ENCODE assay signal across 34 cellular contexts in the genomic region with DNA sequence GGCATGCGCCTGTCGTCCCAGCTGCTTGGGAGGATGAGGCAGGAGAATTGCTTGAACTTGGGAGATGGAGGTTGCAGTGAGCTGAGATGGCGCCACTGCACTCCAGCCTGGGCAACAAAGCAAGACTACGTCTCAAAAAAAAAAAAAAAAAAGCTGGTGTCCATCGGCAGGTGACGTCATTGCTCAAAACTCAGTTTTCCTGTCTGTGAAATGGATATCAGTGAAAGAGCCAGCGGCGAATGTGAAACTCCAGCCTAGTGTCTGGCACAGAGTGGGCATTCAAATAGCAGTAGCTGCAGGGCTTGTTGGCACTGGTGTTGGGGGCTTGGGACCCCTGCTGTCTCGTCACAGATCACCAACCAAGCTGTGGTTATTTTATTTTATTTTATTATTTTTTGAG.
"Had no signal": no experiment of that assay in that cellular context is flagged by ENCODE, and none has a peak within 500 bp of the region (broad histone marks: within the 10 kb centered on the region; RNA-seq: fewer than 3 reads in every experiment).

No MANE protein-coding gene starts in this region.

- DNase-seq: activated CD4-positive, alpha-beta memory T cell treated with anti-CD3 and anti-CD28 coated beads for 36 hours; activated CD4-positive, alpha-beta T cell treated with anti-CD3 and anti-CD28 coated beads for 36 hours; activated CD4-positive, alpha-beta T cell treated with anti-CD3 and anti-CD28 coated beads, Interleukin-2, amount 10 ng/mL, durations not matched to agents 24 days and 14 days; activated CD4-positive, CD25-positive, alpha-beta regulatory T cell; activated CD4-positive, CD25-positive, alpha-beta regulatory T cell treated with anti-CD3 and anti-CD28 coated beads, Interleukin-2, amount 50 U/mL, for 72 hours; activated CD8-positive, alpha-beta memory T cell treated with anti-CD3 and anti-CD28 coated beads, Interleukin-2, amount 10 ng/mL, durations not matched to agents 7 days and 5 days; activated CD8-positive, alpha-beta memory T cell treated with anti-CD3 and anti-CD28 coated beads, Interleukin-2, amount 50 U/mL, for 4 hours; activated CD8-positive, alpha-beta T cell treated with anti-CD3 and anti-CD28 coated beads, Interleukin-2, amount 10 ng/mL, durations not matched to agents 7 days and 5 days; activated effector memory CD4-positive, alpha-beta T cell treated with anti-CD3 and anti-CD28 coated beads, Interleukin-2, amount 50 U/mL, for 16 hours; activated naive CD4-positive, alpha-beta T cell treated with anti-CD3 and anti-CD28 coated beads for 36 hours; activated naive CD8-positive, alpha-beta T cell treated with anti-CD3 and anti-CD28 coated beads for 36 hours; activated naive CD8-positive, alpha-beta T cell treated with anti-CD3 and anti-CD28 coated beads, Interleukin-2, amount 50 U/mL, for 24 hours; activated T-cell treated with anti-CD3 and anti-CD28 coated beads, Interleukin-2, amount 50 U/mL, for 1 hour; activated T-cell treated with anti-CD3 and anti-CD28 coated beads, Interleukin-2, amount 50 U/mL, for 48 hours; adrenal gland; amygdala; aorta; body of pancreas; caudate nucleus; cortex of kidney; dermis blood vessel endothelial cell; effector CD4-positive, alpha-beta T cell; effector memory CD8-positive, alpha-beta T cell; erythroblast; gastrocnemius medialis; glutamatergic neuron; heart left ventricle; T-helper 2 cell had no signal

- H3K9me3 ChIP-seq: adrenal gland, body of pancreas, esophagus muscularis mucosa, gastrocnemius medialis, heart left ventricle had no signal

- H3K4me3 ChIP-seq: adrenal gland, body of pancreas, esophagus muscularis mucosa, gastrocnemius medialis, heart left ventricle had no signal

- H3K36me3 Mint-ChIP-seq: activated CD4-positive, alpha-beta memory T cell treated with anti-CD3 and anti-CD28 coated beads for 36 hours; activated CD8-positive, alpha-beta memory T cell treated with anti-CD3 and anti-CD28 coated beads, Interleukin-2, amount 10 ng/mL, durations not matched to agents 7 days and 5 days; activated naive CD4-positive, alpha-beta T cell treated with anti-CD3 and anti-CD28 coated beads, Interleukin-2, amount 50 U/mL, for 24 hours; activated naive CD8-positive, alpha-beta T cell treated with anti-CD3 and anti-CD28 coated beads for 36 hours had no signal

- H3K36me3 ChIP-seq: adrenal gland, esophagus muscularis mucosa, gastrocnemius medialis, heart left ventricle had no signal

- H3K27me3 ChIP-seq: adrenal gland, body of pancreas, esophagus muscularis mucosa, foreskin keratinocyte, gastrocnemius medialis, heart left ventricle had no signal

- H3K27ac Mint-ChIP-seq: activated CD4-positive, alpha-beta memory T cell treated with anti-CD3 and anti-CD28 coated beads for 36 hours; activated CD4-positive, alpha-beta T cell treated with anti-CD3 and anti-CD28 coated beads for 36 hours; activated CD4-positive, alpha-beta T cell treated with anti-CD3 and anti-CD28 coated beads, Interleukin-2, amount 10 ng/mL, durations not matched to agents 24 days and 14 days; activated CD8-positive, alpha-beta memory T cell treated with anti-CD3 and anti-CD28 coated beads, Interleukin-2, amount 10 ng/mL, durations not matched to agents 7 days and 5 days; activated CD8-positive, alpha-beta T cell treated with anti-CD3 and anti-CD28 coated beads, Interleukin-2, amount 10 ng/mL, durations not matched to agents 7 days and 5 days; activated naive CD4-positive, alpha-beta T cell treated with anti-CD3 and anti-CD28 coated beads for 36 hours; activated naive CD4-positive, alpha-beta T cell treated with anti-CD3 and anti-CD28 coated beads, Interleukin-2, amount 50 U/mL, for 24 hours; activated naive CD8-positive, alpha-beta T cell treated with anti-CD3 and anti-CD28 coated beads for 36 hours; activated naive CD8-positive, alpha-beta T cell treated with anti-CD3 and anti-CD28 coated beads, Interleukin-2, amount 50 U/mL, for 24 hours; activated T-helper 1 cell treated with anti-CD3 and anti-CD28 coated beads, Interleukin-12 subunit alpha, Interleukin-12 subunit beta, Interleukin-2, Interleukin-4 antibody, amounts not matched to agents 30 ng/mL and 10 ng/mL and 1 ng/mL, durations not matched to agents 14 hours and 24 hours and 36 hours; activated T-helper 2 cell treated with anti-CD3 and anti-CD28 coated beads, Interferon-gamma antibody, Interleukin-2, Interleukin-4, amounts not matched to agents 10 μg/mL and 5 μg/mL and 100 μg/mL, durations not matched to agents 14 hours and 24 hours and 36 hours; effector memory CD8-positive, alpha-beta T cell had no signal

- H3K4me3 Mint-ChIP-seq: activated CD4-positive, alpha-beta memory T cell treated with anti-CD3 and anti-CD28 coated beads for 36 hours; activated CD4-positive, alpha-beta T cell treated with anti-CD3 and anti-CD28 coated beads for 36 hours; activated CD4-positive, alpha-beta T cell treated with anti-CD3 and anti-CD28 coated beads, Interleukin-2, amount 10 ng/mL, durations not matched to agents 24 days and 14 days; activated CD8-positive, alpha-beta memory T cell treated with anti-CD3 and anti-CD28 coated beads, Interleukin-2, amount 10 ng/mL, durations not matched to agents 7 days and 5 days; activated CD8-positive, alpha-beta T cell treated with anti-CD3 and anti-CD28 coated beads, Interleukin-2, amount 10 ng/mL, durations not matched to agents 7 days and 5 days; activated naive CD4-positive, alpha-beta T cell treated with anti-CD3 and anti-CD28 coated beads for 36 hours; activated naive CD4-positive, alpha-beta T cell treated with anti-CD3 and anti-CD28 coated beads, Interleukin-2, amount 50 U/mL, for 24 hours; activated naive CD8-positive, alpha-beta T cell treated with anti-CD3 and anti-CD28 coated beads for 36 hours; activated naive CD8-positive, alpha-beta T cell treated with anti-CD3 and anti-CD28 coated beads, Interleukin-2, amount 50 U/mL, for 24 hours; activated T-helper 1 cell treated with anti-CD3 and anti-CD28 coated beads, Interleukin-12 subunit alpha, Interleukin-12 subunit beta, Interleukin-2, Interleukin-4 antibody, amounts not matched to agents 30 ng/mL and 10 ng/mL and 1 ng/mL, durations not matched to agents 14 hours and 24 hours and 36 hours; effector memory CD8-positive, alpha-beta T cell had no signal

- ATAC-seq: activated CD4-positive, alpha-beta T cell treated with anti-CD3 and anti-CD28 coated beads for 36 hours; activated CD8-positive, alpha-beta memory T cell treated with anti-CD3 and anti-CD28 coated beads, Interleukin-2, amount 10 ng/mL, durations not matched to agents 7 days and 5 days; activated CD8-positive, alpha-beta T cell treated with anti-CD3 and anti-CD28 coated beads, Interleukin-2, amount 10 ng/mL, durations not matched to agents 7 days and 5 days; activated naive CD8-positive, alpha-beta T cell treated with anti-CD3 and anti-CD28 coated beads, Interleukin-2, amount 50 U/mL, for 24 hours; body of pancreas; effector memory CD8-positive, alpha-beta T cell; foreskin keratinocyte; gastrocnemius medialis; heart left ventricle had no signal

- H3K4me1 ChIP-seq: adrenal gland, body of pancreas, foreskin keratinocyte had no signal

- FAIRE-seq: colon had no signal

- H3K27ac ChIP-seq: adrenal gland, esophagus muscularis mucosa, foreskin keratinocyte, gastrocnemius medialis, heart left ventricle had no signal

- H3K9me3 Mint-ChIP-seq: activated CD4-positive, alpha-beta memory T cell treated with anti-CD3 and anti-CD28 coated beads for 36 hours; activated CD4-positive, alpha-beta T cell treated with anti-CD3 and anti-CD28 coated beads, Interleukin-2, amount 10 ng/mL, durations not matched to agents 24 days and 14 days; activated naive CD4-positive, alpha-beta T cell treated with anti-CD3 and anti-CD28 coated beads for 36 hours; activated naive CD4-positive, alpha-beta T cell treated with anti-CD3 and anti-CD28 coated beads, Interleukin-2, amount 50 U/mL, for 24 hours; activated naive CD8-positive, alpha-beta T cell treated with anti-CD3 and anti-CD28 coated beads for 36 hours; activated naive CD8-positive, alpha-beta T cell treated with anti-CD3 and anti-CD28 coated beads, Interleukin-2, amount 50 U/mL, for 24 hours; activated T-helper 1 cell treated with anti-CD3 and anti-CD28 coated beads, Interleukin-12 subunit alpha, Interleukin-12 subunit beta, Interleukin-2, Interleukin-4 antibody, amounts not matched to agents 30 ng/mL and 10 ng/mL and 1 ng/mL, durations not matched to agents 14 hours and 24 hours and 36 hours; activated T-helper 2 cell treated with anti-CD3 and anti-CD28 coated beads, Interferon-gamma antibody, Interleukin-2, Interleukin-4, amounts not matched to agents 10 μg/mL and 5 μg/mL and 100 μg/mL, durations not matched to agents 14 hours and 24 hours and 36 hours; effector memory CD8-positive, alpha-beta T cell had no signal
